Comparison of ENCODE assay signal across 9 cellular contexts in genomic region chr20:15930324-15931305, GRCh38.
DNase-seq lines count a peak whose midpoint lies in the region; ATAC-seq, FAIRE-seq and TF ChIP-seq lines count a peak whose summit lies in the region.
"Had no signal": no experiment of that assay in that cellular context is flagged by ENCODE, and none has a peak within 500 bp of the region (broad histone marks: within the 10 kb centered on the region; RNA-seq: fewer than 3 reads in every experiment).

No MANE protein-coding gene starts in this region.

- no peak overlapping the region for H3K4me3 Mint-ChIP-seq in CD4-positive, alpha-beta T cell

- no peaks in the 10 kb centered on the region for H3K9me3 Mint-ChIP-seq in CD4-positive, alpha-beta T cell

- no peaks in the 10 kb centered on the region for H4K20me1 ChIP-seq in HepG2 (ENCODE audit: insufficient read depth, low read length)

- POLR2A ChIA-PET in HepG2 (lab: Yijun Ruan, JAX) = no interaction called here
- POLR2A ChIA-PET in CD4-positive, alpha-beta T cell (lab: Charles Lee) = no interaction called here

- no peak overlapping the region for H2AFZ ChIP-seq in HepG2 (ENCODE audit: low read length)

- TF ChIP-seq EP300 in HepG2 (IDR thresholded peaks at IDR 0.05; ENCODE audit: low read depth in 2 of 2, low read length in 2 of 2) (no peak), HepG2 (CRISPR knock-in tag; IDR thresholded peaks at IDR 0.05; ENCODE audit: borderline replicate concordance) (no peak)

- no peak overlapping the region for H3K27ac ChIP-seq in HepG2 (ENCODE audit: extremely low read length, insufficient read depth, low read length)
- H3K27ac ChIP-seq in CD4-positive, alpha-beta T cell (ENCODE audit: low read depth, low read length) = no peak overlapping the region

- no peaks in the 10 kb centered on the region for H3K27me3 ChIP-seq in HepG2 (ENCODE audit: control insufficient read depth in 1 of 2, insufficient read depth in 2 of 2, low read length in 2 of 2)
- no peaks in the 10 kb centered on the region for H3K27me3 ChIP-seq in CD4-positive, alpha-beta T cell (ENCODE audit: control insufficient read depth, insufficient read depth, low read length)

- no peaks in the 10 kb centered on the region for H3K36me3 ChIP-seq in HepG2 (replicated peaks in 1 of 2; ENCODE audit: control insufficient read depth in 1 of 2, insufficient read depth in 2 of 2, low read length in 2 of 2)

- H3K4me3 ChIP-seq in astrocyte of the cerebellum (ENCODE audit: low read depth, low read length) = no peak overlapping the region
- no peak overlapping the region for H3K4me3 ChIP-seq in HepG2 (replicated peaks in 1 of 3; ENCODE audit: insufficient read depth in 1 of 3, low read depth in 2 of 3, low read length in 3 of 3)
- H3K4me3 ChIP-seq: K562 had no signal

- FAIRE-seq in HepG2 (lab: Jason Lieb, UNC) = peak; percentile 48
- FAIRE-seq: K562 had no signal

- no TSS peak for BruUV-seq in HepG2 (replicated peaks; lab: Mats Ljungman, UMichigan)

- no peaks in the 10 kb centered on the region for H3K36me3 Mint-ChIP-seq in CD4-positive, alpha-beta T cell (ENCODE audit: low read depth)

- no peak overlapping the region for H3K4me2 ChIP-seq in HepG2 (ENCODE audit: low read depth, low read length)

- DNase-seq in EH (ENCODE audit: low read depth) (peak; percentile 42), NCI-H1092 treated with DMSO at 0.1 percent for 48 hours (lab: John Stamatoyannopoulos, UW) (peak; percentile 44), astrocyte of the cerebellum (ENCODE audit: low read depth) (peak; percentile 58), HepG2 (ENCODE audit: low spot score) (peak; percentile 28), GF-D8 (lab: John Stamatoyannopoulos, UW) (no peak), GM20000 (ENCODE audit: low spot score) (no peak), ureter (ENCODE audit: low spot score) (no peak)
- no peak for DNase-seq in CD4-positive, alpha-beta T cell

- H3K27ac Mint-ChIP-seq in CD4-positive, alpha-beta T cell = no peak overlapping the region

- peak; percentile 80 for ATAC-seq in HepG2
- no peak for ATAC-seq in CD4-positive, alpha-beta T cell (ENCODE audit: poor library complexity)
- ATAC-seq: K562 had no signal

- no peaks in the 10 kb centered on the region for H3K27me3 Mint-ChIP-seq in CD4-positive, alpha-beta T cell

- H3K9me3 ChIP-seq in HepG2 (ENCODE audit: low read length) = 0 out of 2 replicates have a peak, but pooled peaks cover 3% of the 10 kb centered on the region
- no peaks in the 10 kb centered on the region for H3K9me3 ChIP-seq in CD4-positive, alpha-beta T cell (ENCODE audit: control insufficient read depth, low read length)

- in situ Hi-C loops in astrocyte of the cerebellum (cut with HindIII; ENCODE audit: low sequenced_read_pairs) = no loop called here
- in situ Hi-C loops in HepG2 (cut with HindIII; ENCODE audit: extremely low pct_ligation_motif_present, low pct_unique_long_range_greater_than_20kb) = no loop called here

- H3K4me1 ChIP-seq in HepG2 (ENCODE audit: insufficient read depth, low read length) = no peaks in the 10 kb centered on the region

- no peak for TF ChIP-seq POLR2A in HepG2 (IDR thresholded peaks at IDR 0.05; ENCODE audit: insufficient read depth in 1 of 2, low read depth in 2 of 2, low read length in 2 of 2)

- H3K4me1 Mint-ChIP-seq in CD4-positive, alpha-beta T cell (ENCODE audit: low read depth) = no peaks in the 10 kb centered on the region

- CTCF ChIA-PET in HepG2 (lab: Yijun Ruan, JAX; ENCODE audit: low intra/inter-chr PET ratio, low total read pairs) = interaction anchor here (1.4 kb wide), 1 partner anchor 222 kb away, joined by 3 read pairs; no protein-coding TSS in a partner anchor
- CTCF ChIA-PET in CD4-positive, alpha-beta T cell (lab: Charles Lee) = no interaction called here

- WGBS in HepG2 (ENCODE audit: low lambda C conversion rate) = 4% methylated on average over 2 of the region's 2 CpGs

- no peak overlapping the region for H3K9ac ChIP-seq in HepG2 (ENCODE audit: insufficient read depth, low read depth, low read length)

- no peaks in the 10 kb centered on the region for H3K79me2 ChIP-seq in HepG2 (ENCODE audit: insufficient read depth, low read length)

- intact Hi-C loops in HepG2 (cut with micrococcal nuclease; ENCODE audit: unreplicated experiment) = loop anchor here (1.0 to 5.0 kb wide), 3 partner anchors 546 to 1788 kb away; partner anchors contain the start of gene FLRT3
- intact Hi-C loops in CD4-positive, alpha-beta T cell (cut with DNase I, micrococcal nuclease) = no loop called here

- TF ChIP-seq CTCF in astrocyte of the cerebellum (IDR thresholded peaks at IDR 0.05; ENCODE audit: low read depth, low read length, missing control alignments) = peak; percentile 76
- TF ChIP-seq CTCF in HepG2 (CRISPR knock-in tag; IDR thresholded peaks at IDR 0.05) = peak; percentile 42
- TF ChIP-seq CTCF in CD4-positive, alpha-beta T cell (IDR thresholded peaks at IDR 0.05) = no peak
- TF ChIP-seq CTCF in GM20000 (IDR thresholded peaks at IDR 0.05; ENCODE audit: extremely low read depth, missing control alignments) = no peak

- no peak for TF ChIP-seq RAD21 in HepG2 (CRISPR knock-in tag; IDR thresholded peaks at IDR 0.05)

TF ChIP-seq in HepG2, 621 proteins besides CTCF, POLR2A, EP300 and RAD21:
- peak; percentile 57; the same call in 1 of the 2 replicates for TF ChIP-seq SMC3 (IDR thresholded peaks at IDR 0.05; ENCODE audit: low read length)
- TF ChIP-seq NFIB (CRISPR knock-in tag; IDR thresholded peaks at IDR 0.05; ENCODE audit: borderline replicate concordance) = no peak
- 0 out of 2 replicates have a peak, but pooled peaks have one; percentile 24 for TF ChIP-seq CEBPB (IDR thresholded peaks at IDR 0.05; ENCODE audit: borderline replicate concordance, low read depth, low read length)
- no peak for TF ChIP-seq ADNP (CRISPR knock-in tag; IDR thresholded peaks at IDR 0.05)
- no peak for TF ChIP-seq FOXO1 (CRISPR knock-in tag; IDR thresholded peaks at IDR 0.05)
- no peak for TF ChIP-seq PAX8 (CRISPR knock-in tag; IDR thresholded peaks at IDR 0.05; ENCODE audit: borderline replicate concordance)
- TF ChIP-seq ZNF484 (CRISPR knock-in tag; IDR thresholded peaks at IDR 0.05; ENCODE audit: borderline replicate concordance, low read depth) = no peak
- TF ChIP-seq CREM (IDR thresholded peaks at IDR 0.05) = no peak
- no peak for TF ChIP-seq CREM (CRISPR knock-in tag; IDR thresholded peaks at IDR 0.05)
- no peak for TF ChIP-seq WIZ (CRISPR knock-in tag; IDR thresholded peaks at IDR 0.05)
- TF ChIP-seq JARID2 (CRISPR knock-in tag; IDR thresholded peaks at IDR 0.05; ENCODE audit: insufficient replicate concordance) = no peak
- no peak for TF ChIP-seq KAT7 (CRISPR knock-in tag; IDR thresholded peaks at IDR 0.05; ENCODE audit: borderline replicate concordance)
- peak; percentile 70 for TF ChIP-seq STAG1 (CRISPR knock-in tag; IDR thresholded peaks at IDR 0.05)
- no peak for TF ChIP-seq ATRX (CRISPR knock-in tag; IDR thresholded peaks at IDR 0.05; ENCODE audit: borderline replicate concordance)

Comparison
In these comparisons a context has a peak if more than half of its experiments do, and no peak if none do; other contexts are left out.
1. DNase-seq: peak in EH (single experiment), NCI-H1092 treated with DMSO at 0.1 percent for 48 hours (single experiment), astrocyte of the cerebellum (single experiment) and HepG2 (single experiment); none in CD4-positive, alpha-beta T cell (0 of 10), GF-D8 (single experiment), GM20000 (single experiment) and ureter (single experiment).
2. CTCF ChIP-seq: peak in astrocyte of the cerebellum (single experiment) and HepG2 (single experiment); none in CD4-positive, alpha-beta T cell (single experiment) and GM20000 (single experiment).